Comparison of ENCODE assay signal across 2 cellular contexts in genomic region chr5:76503929-76504328, GRCh38.
TF ChIP-seq lines count a peak whose summit lies in the region.

No MANE protein-coding gene starts in this region.

TF ChIP-seq in WTC11, 78 proteins besides CTCF, POLR2A, EP300 and RAD21:
- TF ChIP-seq ATF3 (CRISPR knock-in tag; conservative IDR thresholded peaks at IDR 0.05) (no peak), ZNF425 (CRISPR knock-in tag; conservative IDR thresholded peaks at IDR 0.05) (no peak), ZMAT4 (CRISPR knock-in tag; IDR thresholded peaks at IDR 0.05) (no peak), NR1H2 (CRISPR knock-in tag; IDR thresholded peaks at IDR 0.05) (no peak), JAZF1 (CRISPR knock-in tag; IDR thresholded peaks at IDR 0.05) (no peak), ZSCAN18 (CRISPR knock-in tag; IDR thresholded peaks at IDR 0.05) (no peak), GABPB1 (CRISPR knock-in tag; IDR thresholded peaks at IDR 0.05) (no peak), FOXJ3 (CRISPR knock-in tag; IDR thresholded peaks at IDR 0.05; ENCODE audit: borderline replicate concordance) (no peak), IRF2 (CRISPR knock-in tag; IDR thresholded peaks at IDR 0.05; ENCODE audit: borderline replicate concordance, low read depth) (no peak), HMGXB4 (CRISPR knock-in tag; IDR thresholded peaks at IDR 0.05) (no peak), PRDM15 (CRISPR knock-in tag; IDR thresholded peaks at IDR 0.05) (no peak), RORB (CRISPR knock-in tag; IDR thresholded peaks at IDR 0.05) (no peak), ESRRA (CRISPR knock-in tag; IDR thresholded peaks at IDR 0.05; ENCODE audit: borderline replicate concordance) (no peak), EMX1 (CRISPR knock-in tag; IDR thresholded peaks at IDR 0.05) (no peak)

TF ChIP-seq in H1, 55 proteins besides CTCF, POLR2A, EP300 and RAD21 (continued from another document):
- no peak for TF ChIP-seq GABPA (IDR thresholded peaks at IDR 0.05; ENCODE audit: borderline replicate concordance, insufficient read depth, low read length)
- no peak for TF ChIP-seq CHD7 (IDR thresholded peaks at IDR 0.05; ENCODE audit: insufficient replicate concordance, low read length)
- no peak for TF ChIP-seq E2F6 (IDR thresholded peaks at IDR 0.05)
- TF ChIP-seq CEBPB (IDR thresholded peaks at IDR 0.05; ENCODE audit: low read depth, low read length), result no peak
- TF ChIP-seq FOSL1 (IDR thresholded peaks at IDR 0.05; ENCODE audit: insufficient read depth, low read depth, low read length), result no peak
- no peak for TF ChIP-seq RNF2 (IDR thresholded peaks at IDR 0.05; ENCODE audit: borderline replicate concordance, low read depth, low read length, missing control alignments, poor library complexity, severe bottlenecking)
- no peak for TF ChIP-seq PHF8 (conservative IDR thresholded peaks at IDR 0.05; ENCODE audit: low read depth, low read length)
- no peak for TF ChIP-seq ATF3 (IDR thresholded peaks at IDR 0.05; ENCODE audit: insufficient read depth, low read depth, low read length)
